2 cellular contexts compared by ENCODE assay signal in genomic region chr3:184718431-184718830, GRCh38.
TF ChIP-seq lines count a peak whose summit lies in the region.

No MANE protein-coding gene starts in this region.

TF ChIP-seq in H1, 55 proteins besides CTCF, POLR2A, EP300 and RAD21:
- TF ChIP-seq CREB1 (IDR thresholded peaks at IDR 0.05) = no peak
- TF ChIP-seq GTF2F1 (IDR thresholded peaks at IDR 0.05; ENCODE audit: borderline replicate concordance, low read depth, low read length) = no peak
- no peak for TF ChIP-seq USF2 (IDR thresholded peaks at IDR 0.05; ENCODE audit: low read length)
- TF ChIP-seq HDAC2 (IDR thresholded peaks at IDR 0.05; ENCODE audit: borderline replicate concordance in 1 of 2, low read depth in 2 of 2, low read length in 2 of 2) = no peak
- TF ChIP-seq BRCA1 (IDR thresholded peaks at IDR 0.05; ENCODE audit: low read depth, low read length) = no peak
- no peak for TF ChIP-seq GABPA (IDR thresholded peaks at IDR 0.05; ENCODE audit: borderline replicate concordance, insufficient read depth, low read length)
- no peak for TF ChIP-seq EZH2 (IDR thresholded peaks at IDR 0.05; ENCODE audit: low read depth, low read length, severe bottlenecking)
- TF ChIP-seq MAX (IDR thresholded peaks at IDR 0.05) = no peak
- no peak for TF ChIP-seq SIX5 (IDR thresholded peaks at IDR 0.05; ENCODE audit: low read depth, low read length)
- TF ChIP-seq FOSL1 (IDR thresholded peaks at IDR 0.05; ENCODE audit: insufficient read depth, low read depth, low read length) = no peak
- no peak for TF ChIP-seq TBP (IDR thresholded peaks at IDR 0.05; ENCODE audit: low read depth, low read length)
- no peak for TF ChIP-seq EGR1 (IDR thresholded peaks at IDR 0.05; ENCODE audit: borderline replicate concordance, low read depth, low read length)
- no peak for TF ChIP-seq TAF7 (optimal IDR thresholded peaks at IDR 0.05; ENCODE audit: borderline replicate concordance, low read depth, low read length)
- TF ChIP-seq POU5F1 (IDR thresholded peaks at IDR 0.05; ENCODE audit: low read depth, low read length) = no peak
- no peak for TF ChIP-seq PHF8 (conservative IDR thresholded peaks at IDR 0.05; ENCODE audit: low read depth, low read length)
- no peak for TF ChIP-seq JUND (IDR thresholded peaks at IDR 0.05; ENCODE audit: low read length)
TF ChIP-seq in H1: peak in this region for 0.

TF ChIP-seq in HepG2, 621 proteins besides CTCF, POLR2A, EP300 and RAD21:
- TF ChIP-seq ZNF225 (CRISPR knock-in tag; IDR thresholded peaks at IDR 0.05) (no peak), ZNF574 (CRISPR knock-in tag; IDR thresholded peaks at IDR 0.05) (no peak), ZNF235 (CRISPR knock-in tag; IDR thresholded peaks at IDR 0.05; ENCODE audit: borderline replicate concordance) (no peak)
TF ChIP-seq in HepG2: peak in this region for 0.
